2 cellular contexts compared by ENCODE assay signal in the genomic region with DNA sequence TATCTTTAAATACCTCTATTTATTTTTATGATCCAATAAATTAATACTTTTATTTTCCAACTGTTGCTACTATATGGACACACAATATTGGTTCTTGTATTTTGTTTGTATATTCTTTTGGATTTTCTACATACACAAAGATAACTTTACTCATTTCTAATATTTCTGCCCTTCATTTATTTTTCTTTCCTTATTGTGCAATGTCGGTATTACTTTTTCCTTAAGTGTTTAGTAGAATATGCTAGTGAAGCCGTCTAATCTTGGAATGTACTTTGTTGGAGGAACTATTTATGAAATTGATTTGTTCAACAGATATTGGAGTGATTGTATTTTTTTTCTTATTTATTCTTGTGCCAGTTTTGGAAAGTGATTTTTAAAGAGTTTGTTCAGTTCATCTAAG.
TF ChIP-seq lines count a peak whose summit lies in the region.

No MANE protein-coding gene starts in this region.

TF ChIP-seq in IMR-90, 13 proteins besides CTCF, POLR2A, EP300 and RAD21:
- TF ChIP-seq RFX5 (IDR thresholded peaks at IDR 0.05; ENCODE audit: low read depth, low read length) (no peak), BHLHE40 (IDR thresholded peaks at IDR 0.05; ENCODE audit: low read depth, low read length) (no peak), FOS (IDR thresholded peaks at IDR 0.05; ENCODE audit: low read depth, low read length) (no peak), SMC3 (IDR thresholded peaks at IDR 0.05; ENCODE audit: low read depth, low read length) (no peak), MXI1 (IDR thresholded peaks at IDR 0.05; ENCODE audit: borderline replicate concordance, low read depth, low read length) (no peak), CEBPB (IDR thresholded peaks at IDR 0.05; ENCODE audit: low read depth, low read length) (peak; percentile 50; the same call in 1 of the 2 replicates), RCOR1 (IDR thresholded peaks at IDR 0.05; ENCODE audit: insufficient replicate concordance, low read length) (no peak)
- TF ChIP-seq, protein P1, sequence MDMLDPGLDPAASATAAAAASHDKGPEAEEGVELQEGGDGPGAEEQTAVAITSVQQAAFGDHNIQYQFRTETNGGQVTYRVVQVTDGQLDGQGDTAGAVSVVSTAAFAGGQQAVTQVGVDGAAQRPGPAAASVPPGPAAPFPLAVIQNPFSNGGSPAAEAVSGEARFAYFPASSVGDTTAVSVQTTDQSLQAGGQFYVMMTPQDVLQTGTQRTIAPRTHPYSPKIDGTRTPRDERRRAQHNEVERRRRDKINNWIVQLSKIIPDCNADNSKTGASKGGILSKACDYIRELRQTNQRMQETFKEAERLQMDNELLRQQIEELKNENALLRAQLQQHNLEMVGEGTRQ (IDR thresholded peaks at IDR 0.05; ENCODE audit: low read depth, low read length), result no peak

TF ChIP-seq in K562, 482 proteins besides CTCF, POLR2A, EP300 and RAD21:
- TF ChIP-seq RBFOX2 (IDR thresholded peaks at IDR 0.05; ENCODE audit: low read depth, low read length) (no peak), CEBPB (tag; IDR thresholded peaks at IDR 0.05) (peak; percentile 49; the same call in 1 of the 2 replicates), EHMT2 (IDR thresholded peaks at IDR 0.05) (no peak), TAF7 (tag; IDR thresholded peaks at IDR 0.05) (no peak), SRF (CRISPR knock-in tag; IDR thresholded peaks at IDR 0.05) (no peak), CEBPG (CRISPR knock-in tag; IDR thresholded peaks at IDR 0.05) (no peak), CEBPG (tag; conservative IDR thresholded peaks at IDR 0.05 in 1 of 2, IDR thresholded peaks at IDR 0.05 in 1 of 2) (peak; percentile 20 to 73; a peak in 1 of 4 replicates), FIP1L1 (IDR thresholded peaks at IDR 0.05; ENCODE audit: low read depth, low read length, poor library complexity, severe bottlenecking) (no peak), KHSRP (IDR thresholded peaks at IDR 0.05) (no peak), ZSCAN29 (IDR thresholded peaks at IDR 0.05) (no peak), ZNF76 (CRISPR knock-in tag; IDR thresholded peaks at IDR 0.05; ENCODE audit: borderline replicate concordance) (no peak), RFX1 (IDR thresholded peaks at IDR 0.05) (no peak)
- TF ChIP-seq, protein P2, sequence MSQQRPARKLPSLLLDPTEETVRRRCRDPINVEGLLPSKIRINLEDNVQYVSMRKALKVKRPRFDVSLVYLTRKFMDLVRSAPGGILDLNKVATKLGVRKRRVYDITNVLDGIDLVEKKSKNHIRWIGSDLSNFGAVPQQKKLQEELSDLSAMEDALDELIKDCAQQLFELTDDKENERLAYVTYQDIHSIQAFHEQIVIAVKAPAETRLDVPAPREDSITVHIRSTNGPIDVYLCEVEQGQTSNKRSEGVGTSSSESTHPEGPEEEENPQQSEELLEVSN (IDR thresholded peaks at IDR 0.05; ENCODE audit: borderline replicate concordance in 1 of 2, extremely low read depth in 1 of 2, insufficient read depth in 1 of 2, insufficient read length in 1 of 2, low read depth in 1 of 2, low read length in 1 of 2, poor library complexity in 1 of 2, severe bottlenecking in 1 of 2), result no peak
